30 cellular contexts compared by ENCODE assay signal in genomic region chr14:71444030-71444822, GRCh38.
DNase-seq lines count a peak whose midpoint lies in the region; ATAC-seq and TF ChIP-seq lines count a peak whose summit lies in the region.
"Had no signal": no experiment of that assay in that cellular context is flagged by ENCODE, and none has a peak within 500 bp of the region (broad histone marks: within the 10 kb centered on the region; RNA-seq: fewer than 3 reads in every experiment).

No MANE protein-coding gene starts in this region.

- H3K4me3 Mint-ChIP-seq in CD8-positive, alpha-beta T cell: no peak overlapping the region
- H3K4me3 Mint-ChIP-seq: activated naive CD8-positive, alpha-beta T cell treated with anti-CD3 and anti-CD28 coated beads, Interleukin-2, amount 10 ng/mL, durations not matched to agents 7 days and 5 days; effector memory CD8-positive, alpha-beta T cell; immature natural killer cell; T-helper 1 cell treated with Interleukin-12 subunit alpha and Interleukin-12 subunit beta and Interleukin-4 antibody, amounts not matched to agents 30 μg/mL and 1 μg/mL, for 36 hours had no signal

- H3K4me1 Mint-ChIP-seq in CD8-positive, alpha-beta T cell (ENCODE audit: low read depth): peaks cover 3% of the 10 kb centered on the region

- H3K27me3 ChIP-seq in CD8-positive, alpha-beta T cell (ENCODE audit: insufficient read depth, low read length): no peaks in the 10 kb centered on the region
- H3K27me3 ChIP-seq in neutrophil: no peaks in the 10 kb centered on the region
- H3K27me3 ChIP-seq: BLaER1, cardiac muscle cell, colonic mucosa, MG63, pancreas, vagina had no signal

- CTCF ChIA-PET in CD8-positive, alpha-beta T cell (lab: Charles Lee): no interaction called here

- H3K36me3 ChIP-seq in CD8-positive, alpha-beta T cell (ENCODE audit: insufficient read depth, low read length): no peaks in the 10 kb centered on the region
- H3K36me3 ChIP-seq in SK-N-MC (ENCODE audit: insufficient read depth, low read length) (peaks cover 4% of the 10 kb centered on the region; the same call in 1 of the 2 replicates), neutrophil (no peaks in the 10 kb centered on the region)
- H3K36me3 ChIP-seq: BLaER1, cardiac muscle cell, colonic mucosa, MG63, pancreas, thoracic aorta, vagina had no signal

- H3K9me3 ChIP-seq in CD8-positive, alpha-beta T cell (ENCODE audit: low read length): no peaks in the 10 kb centered on the region
- H3K9me3 ChIP-seq in SK-N-MC (ENCODE audit: low read depth, low read length) (no peaks in the 10 kb centered on the region), neutrophil (no peaks in the 10 kb centered on the region)
- H3K9me3 ChIP-seq: BLaER1, colonic mucosa, MG63, pancreas, thoracic aorta, vagina had no signal

- H3K4me3 ChIP-seq in CD8-positive, alpha-beta T cell (ENCODE audit: low read depth, low read length): no peak overlapping the region
- H3K4me3 ChIP-seq in SK-N-MC: no peak overlapping the region
- H3K4me3 ChIP-seq in neutrophil (ENCODE audit: low read depth in 1 of 2, low read length in 1 of 2): no peak overlapping the region
- H3K4me3 ChIP-seq: BLaER1, cardiac muscle cell, colonic mucosa, MG63, pancreas, thoracic aorta, vagina had no signal

- H3K9ac ChIP-seq in SK-N-MC (ENCODE audit: insufficient read length): no peak overlapping the region
- H3K9ac ChIP-seq: BLaER1 had no signal

- TF ChIP-seq CTCF in CD8-positive, alpha-beta T cell (IDR thresholded peaks at IDR 0.05): no peak
- no peak for TF ChIP-seq CTCF in neutrophil (IDR thresholded peaks at IDR 0.05)

- intact Hi-C loops in CD8-positive, alpha-beta T cell (cut with DNase I, micrococcal nuclease): no loop called here

- POLR2A ChIA-PET in CD8-positive, alpha-beta T cell (lab: Charles Lee): no interaction called here

- H3K27ac Mint-ChIP-seq in CD8-positive, alpha-beta T cell: peak overlapping the region; percentile 10
- H3K27ac Mint-ChIP-seq: activated naive CD8-positive, alpha-beta T cell treated with anti-CD3 and anti-CD28 coated beads, Interleukin-2, amount 10 ng/mL, durations not matched to agents 7 days and 5 days; effector memory CD8-positive, alpha-beta T cell; T-helper 1 cell treated with Interleukin-12 subunit alpha and Interleukin-12 subunit beta and Interleukin-4 antibody, amounts not matched to agents 30 μg/mL and 1 μg/mL, for 36 hours had no signal

- no peaks in the 10 kb centered on the region for H3K27me3 Mint-ChIP-seq in CD8-positive, alpha-beta T cell (ENCODE audit: low read depth)
- H3K27me3 Mint-ChIP-seq: activated naive CD8-positive, alpha-beta T cell treated with anti-CD3 and anti-CD28 coated beads, Interleukin-2, amount 10 ng/mL, durations not matched to agents 7 days and 5 days; effector memory CD8-positive, alpha-beta T cell had no signal

- peaks cover 6% of the 10 kb centered on the region for H3K36me3 Mint-ChIP-seq in CD8-positive, alpha-beta T cell

- no peak for ATAC-seq in CD8-positive, alpha-beta T cell
- ATAC-seq in GM21423 (IDR thresholded peaks at IDR 0.05; ENCODE audit: unreplicated experiment): peak; percentile 43
- ATAC-seq: effector memory CD8-positive, alpha-beta T cell; left colon; pancreas; Right ventricle myocardium inferior; SK-N-SH treated with all-trans-retinoic acid at 6 μM for 48 hours had no signal

- H3K4me1 ChIP-seq in CD8-positive, alpha-beta T cell (ENCODE audit: insufficient read depth, low read length): no peaks in the 10 kb centered on the region
- H3K4me1 ChIP-seq in neutrophil (ENCODE audit: control insufficient read depth in 1 of 2, insufficient read depth in 1 of 2, low read depth in 1 of 2, low read length in 1 of 2): peaks cover 5 to 7% of the 10 kb centered on the region in 2 experiments
- H3K4me1 ChIP-seq: colonic mucosa had no signal

- no peaks in the 10 kb centered on the region for H3K9me3 Mint-ChIP-seq in CD8-positive, alpha-beta T cell
- H3K9me3 Mint-ChIP-seq: effector memory CD8-positive, alpha-beta T cell; immature natural killer cell; T-helper 1 cell treated with Interleukin-12 subunit alpha and Interleukin-12 subunit beta and Interleukin-4 antibody, amounts not matched to agents 30 μg/mL and 1 μg/mL, for 36 hours had no signal

- no peak overlapping the region for H3K27ac ChIP-seq in CD8-positive, alpha-beta T cell (ENCODE audit: low read depth, low read length)
- H3K27ac ChIP-seq in SK-N-MC: 0 out of 2 replicates have a peak overlapping the region, but pooled peaks have one; percentile 28
- peak overlapping the region; percentile 30 for H3K27ac ChIP-seq in neutrophil
- H3K27ac ChIP-seq: BLaER1, cardiac muscle cell, colonic mucosa, pancreas, thoracic aorta, vagina had no signal

- no peak for DNase-seq in CD8-positive, alpha-beta T cell
- DNase-seq in SK-N-MC (ENCODE audit: low read depth, low spot score) (no peak), H4 (ENCODE audit: low spot score) (no peak)
- no peak for DNase-seq in stimulated activated CD4-positive, alpha-beta T cell treated with anti-CD3 and anti-CD28 coated beads, Interleukin-15, amount 100 ng/mL, for 24 hours
- DNase-seq in activated effector memory CD4-positive, alpha-beta T cell treated with Interleukin-2 at 50 U/mL for 16 hours: no peak
- DNase-seq: activated CD4-positive, alpha-beta T cell treated with anti-CD3 and anti-CD28 coated beads, Interleukin-2, amount 50 U/mL, for 48 hours; activated naive CD8-positive, alpha-beta T cell treated with anti-CD3 and anti-CD28 coated beads, Interleukin-2, amount 10 ng/mL, durations not matched to agents 7 days and 5 days; aorta; colonic mucosa; DMS153; effector memory CD8-positive, alpha-beta T cell; immature natural killer cell; KG1; left colon; MG63; NCI-H1105 treated with DMSO at 0.1 percent for 48 hours; NCI-H187 treated with DMSO at 0.1 percent for 48 hours; NCI-H526; NK-92 treated with Interleukin-12 subunit alpha and Interleukin-12 subunit beta, amount 100 ng/mL, for 24 hours; pancreas; stimulated activated naive CD4-positive, alpha-beta T cell had no signal
